In the genomic region with DNA sequence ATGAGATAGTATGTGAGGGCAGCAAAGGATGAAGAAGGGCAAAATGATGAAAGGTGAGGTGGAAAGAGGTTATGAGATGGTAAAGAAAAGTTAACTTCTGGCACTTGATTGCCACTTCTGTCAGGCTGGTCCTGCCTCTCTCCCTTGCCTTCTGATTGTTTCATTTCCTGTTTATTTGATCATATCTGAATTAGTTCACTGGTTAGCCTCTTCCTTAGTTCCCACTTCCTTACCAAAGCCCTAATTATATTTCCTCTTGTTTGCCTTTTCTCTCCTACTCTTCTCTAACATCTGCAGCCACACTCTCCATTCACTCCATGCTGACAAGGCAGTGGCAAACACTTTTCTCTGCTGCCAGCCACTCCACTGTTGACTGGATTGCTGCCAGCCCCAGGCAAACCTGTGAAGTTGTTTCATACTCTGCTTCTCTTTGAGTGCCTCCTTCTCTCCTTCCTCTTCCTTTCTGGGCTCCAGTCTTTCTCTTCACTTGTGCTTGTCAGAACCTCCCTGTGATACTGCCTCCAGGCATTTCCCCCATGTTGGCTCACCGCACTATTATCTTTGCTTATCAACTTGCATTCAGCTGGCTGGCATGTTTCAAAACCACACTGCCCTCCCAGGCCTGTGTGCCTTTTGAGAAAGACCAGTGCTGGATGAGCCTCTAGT, we compare ENCODE assay signal across 8 cellular contexts. TPM values are rescaled to one million over a fixed set of nuclear protein-coding genes. Genes with fewer than 3 reads are reported as not detected.
A peak's percentile ranks its signal among the peaks of the same experiment; 100 is the strongest.
DNase-seq lines count a peak whose midpoint lies in the region; ATAC-seq and TF ChIP-seq lines count a peak whose summit lies in the region.

No MANE protein-coding gene starts in this region.

- peak overlapping the region; percentile 50 for H3K4me3 Mint-ChIP-seq in activated T-helper 1 cell treated with anti-CD3 and anti-CD28 coated beads, Interleukin-12 subunit alpha, Interleukin-12 subunit beta, Interleukin-2, Interleukin-4 antibody, amounts not matched to agents 30 ng/mL and 10 ng/mL and 1 ng/mL, durations not matched to agents 14 hours and 24 hours and 36 hours

- H3K36me3 Mint-ChIP-seq in activated T-helper 1 cell treated with anti-CD3 and anti-CD28 coated beads, Interleukin-12 subunit alpha, Interleukin-12 subunit beta, Interleukin-2, Interleukin-4 antibody, amounts not matched to agents 30 ng/mL and 10 ng/mL and 1 ng/mL, durations not matched to agents 14 hours and 24 hours and 36 hours (ENCODE audit: low read depth): peaks cover 50% of the 10 kb centered on the region

- in situ Hi-C loops in KBM-7 (cut with MboI; ENCODE audit: low pct_unique_long_range_greater_than_20kb, low sequenced_read_pairs) (loop anchor here (25.0 kb wide), 1 partner anchor 110 kb away; a partner anchor contains a TSS), transverse colon (cut with MboI; ENCODE audit: low pct_ligation_motif_present in 1 of 4, low pct_unique_long_range_greater_than_20kb in 1 of 4, low sequenced_read_pairs in 3 of 4) (no loop called here)

- TF ChIP-seq CTCF in transverse colon (IDR thresholded peaks at IDR 0.05): no peak

- H3K27me3 Mint-ChIP-seq in activated T-helper 1 cell treated with anti-CD3 and anti-CD28 coated beads, Interleukin-12 subunit alpha, Interleukin-12 subunit beta, Interleukin-2, Interleukin-4 antibody, amounts not matched to agents 30 ng/mL and 10 ng/mL and 1 ng/mL, durations not matched to agents 14 hours and 24 hours and 36 hours (ENCODE audit: insufficient read depth): no peaks in the 10 kb centered on the region

- intact Hi-C loops in activated T-helper 1 cell treated with anti-CD3 and anti-CD28 coated beads, Interleukin-12 subunit alpha, Interleukin-12 subunit beta, Interleukin-2, Interleukin-4 antibody, amounts not matched to agents 30 ng/mL and 10 ng/mL and 1 ng/mL, durations not matched to agents 14 hours and 24 hours and 36 hours (cut with micrococcal nuclease): loop anchor here (1.0 kb wide), 1 partner anchor 8 kb away; a partner anchor contains a TSS
- intact Hi-C loops in right cardiac atrium (cut with DNase I) (no loop called here), transverse colon (cut with DNase I; ENCODE audit: low total_unique reads) (no loop called here)

- H3K4me1 ChIP-seq in right cardiac atrium (ENCODE audit: control insufficient read depth, insufficient read depth, low read length) (peaks cover 9% of the 10 kb centered on the region), transverse colon (peaks cover 0 to 12% (median 3%) of the 10 kb centered on the region in 4 donors)

- H3K4me3 ChIP-seq in right cardiac atrium (ENCODE audit: low read length): no peak overlapping the region
- H3K4me3 ChIP-seq in transverse colon: no peak overlapping the region

- WGBS in right cardiac atrium: 13% methylated on average over 1 of the region's 1 CpG
- 72% methylated on average over 1 of the region's 1 CpG; no CpG with 5 or more reads in 1 of the 2 donors for WGBS in transverse colon (ENCODE audit: low coverage in 1 of 2), 2 donors

- H3K9me3 Mint-ChIP-seq in activated T-helper 1 cell treated with anti-CD3 and anti-CD28 coated beads, Interleukin-12 subunit alpha, Interleukin-12 subunit beta, Interleukin-2, Interleukin-4 antibody, amounts not matched to agents 30 ng/mL and 10 ng/mL and 1 ng/mL, durations not matched to agents 14 hours and 24 hours and 36 hours: no peaks in the 10 kb centered on the region

- no peak for TF ChIP-seq EP300 in transverse colon (IDR thresholded peaks at IDR 0.05; ENCODE audit: low read depth)

- DNase-seq in A172 (ENCODE audit: low spot score) (peak; percentile 71), KBM-7 (peak; percentile 93), right cardiac atrium (peak in 2 of 3 donors; percentile 69), transverse colon (no peak), glomerular visceral epithelial cell (ENCODE audit: extremely low spot score) (no peak)
- DNase-seq in activated T-helper 1 cell treated with anti-CD3 and anti-CD28 coated beads, Interleukin-12 subunit alpha, Interleukin-12 subunit beta, Interleukin-2, Interleukin-4 antibody, amounts not matched to agents 30 ng/mL and 10 ng/mL and 1 ng/mL, durations not matched to agents 14 hours and 24 hours and 36 hours (ENCODE audit: low spot score): no peak

- H3K27ac ChIP-seq in right cardiac atrium (ENCODE audit: low read length): no peak overlapping the region
- H3K27ac ChIP-seq in transverse colon: peak overlapping the region; percentile 32 to 68 (median 62)

- no peak for TF ChIP-seq POLR2A in transverse colon (IDR thresholded peaks at IDR 0.05)

- peak overlapping the region; percentile 82 for H3K27ac Mint-ChIP-seq in activated T-helper 1 cell treated with anti-CD3 and anti-CD28 coated beads, Interleukin-12 subunit alpha, Interleukin-12 subunit beta, Interleukin-2, Interleukin-4 antibody, amounts not matched to agents 30 ng/mL and 10 ng/mL and 1 ng/mL, durations not matched to agents 14 hours and 24 hours and 36 hours

- peaks cover 49% of the 10 kb centered on the region for H3K4me1 Mint-ChIP-seq in activated T-helper 1 cell treated with anti-CD3 and anti-CD28 coated beads, Interleukin-12 subunit alpha, Interleukin-12 subunit beta, Interleukin-2, Interleukin-4 antibody, amounts not matched to agents 30 ng/mL and 10 ng/mL and 1 ng/mL, durations not matched to agents 14 hours and 24 hours and 36 hours (ENCODE audit: low read depth)

- ATAC-seq in right cardiac atrium: peak; percentile 59 to 81
- no peak for ATAC-seq in HG03378 (IDR thresholded peaks at IDR 0.05; ENCODE audit: unreplicated experiment)
- no peak for ATAC-seq in GM18858 (IDR thresholded peaks at IDR 0.05; ENCODE audit: unreplicated experiment)

- H3K9me3 ChIP-seq in right cardiac atrium (ENCODE audit: control insufficient read depth, low read length): no peaks in the 10 kb centered on the region
- no peaks in the 10 kb centered on the region for H3K9me3 ChIP-seq in transverse colon

- H3K27me3 ChIP-seq in right cardiac atrium (ENCODE audit: control insufficient read depth, insufficient read depth) (no peaks in the 10 kb centered on the region), transverse colon (no peaks in the 10 kb centered on the region)

- H3K36me3 ChIP-seq in transverse colon: peaks cover 0 to 30% (median 15%) of the 10 kb centered on the region in 4 donors

RNA-seq across cellular contexts. Expression of a gene that starts 8.1 kb away (rescaled TPM):
- 41.8 and 43.5 TPM in 2 replicates for total RNA-seq in A172 (2014; rRNA removed; shearing (Covaris generic))
- 149 TPM in 2 replicates for total RNA-seq in activated T-helper 1 cell treated with anti-CD3 and anti-CD28 coated beads, Interleukin-12 subunit alpha, Interleukin-12 subunit beta, Interleukin-2, Interleukin-4 antibody, amounts not matched to agents 30 ng/mL and 10 ng/mL and 1 ng/mL, durations not matched to agents 14 hours and 24 hours and 36 hours
- 10 to 100 TPM in 1 of 4 donors, 1 to 10 TPM in 3; 6.2 to 17.2 (median 7.2) TPM for total RNA-seq in right cardiac atrium
- polyA plus RNA-seq in right cardiac atrium: 8.6 TPM
- 10 to 100 TPM; 18.9 to 62.1 (median 32.7) TPM for total RNA-seq in transverse colon

RNA-seq across cellular contexts. Expression of a gene that starts 16.1 kb away (rescaled TPM):
- 13.5 and 18.7 TPM in 2 replicates for total RNA-seq in A172 (2014; rRNA removed; shearing (Covaris generic))
- total RNA-seq in activated T-helper 1 cell treated with anti-CD3 and anti-CD28 coated beads, Interleukin-12 subunit alpha, Interleukin-12 subunit beta, Interleukin-2, Interleukin-4 antibody, amounts not matched to agents 30 ng/mL and 10 ng/mL and 1 ng/mL, durations not matched to agents 14 hours and 24 hours and 36 hours: 36.6 and 37.0 TPM in 2 replicates
- total RNA-seq in right cardiac atrium: 10 to 100 TPM; 16.2 to 23.7 (median 23.4) TPM
- polyA plus RNA-seq in right cardiac atrium: 21.0 TPM
- 10 to 100 TPM; 18.7 to 49.4 (median 31.1) TPM for total RNA-seq in transverse colon

RNA-seq across cellular contexts. Expression of a gene that starts 22.3 kb away (rescaled TPM):
- 96.7 and 99.1 TPM in 2 replicates for total RNA-seq in A172 (2014; rRNA removed; shearing (Covaris generic))
- total RNA-seq in activated T-helper 1 cell treated with anti-CD3 and anti-CD28 coated beads, Interleukin-12 subunit alpha, Interleukin-12 subunit beta, Interleukin-2, Interleukin-4 antibody, amounts not matched to agents 30 ng/mL and 10 ng/mL and 1 ng/mL, durations not matched to agents 14 hours and 24 hours and 36 hours: 236 and 242 TPM in 2 replicates
- total RNA-seq in right cardiac atrium: 10 to 100 TPM; 71.5 to 95.2 (median 90.3) TPM
- polyA plus RNA-seq in right cardiac atrium: 75.8 TPM
- total RNA-seq in transverse colon: 100 to 1,000 TPM; 108 to 120 (median 111) TPM

RNA-seq across cellular contexts. Expression of a gene that starts 22.7 kb away (rescaled TPM):
- total RNA-seq in A172 (2014; rRNA removed; shearing (Covaris generic)): 33.2 and 54.4 TPM in 2 replicates
- 69.6 and 77.4 TPM in 2 replicates for total RNA-seq in activated T-helper 1 cell treated with anti-CD3 and anti-CD28 coated beads, Interleukin-12 subunit alpha, Interleukin-12 subunit beta, Interleukin-2, Interleukin-4 antibody, amounts not matched to agents 30 ng/mL and 10 ng/mL and 1 ng/mL, durations not matched to agents 14 hours and 24 hours and 36 hours
- total RNA-seq in right cardiac atrium: 10 to 100 TPM; 17.6 to 21.9 (median 19.5) TPM
- 18.1 TPM for polyA plus RNA-seq in right cardiac atrium
- 100 to 1,000 TPM in 1 of 4 donors, 10 to 100 TPM in 3; 26.7 to 146 (median 64.7) TPM for total RNA-seq in transverse colon

RNA-seq across cellular contexts. Expression of a gene that starts 28.0 kb away (rescaled TPM):
- total RNA-seq in A172 (2014; rRNA removed; shearing (Covaris generic)): not detected in 2 replicates
- total RNA-seq in activated T-helper 1 cell treated with anti-CD3 and anti-CD28 coated beads, Interleukin-12 subunit alpha, Interleukin-12 subunit beta, Interleukin-2, Interleukin-4 antibody, amounts not matched to agents 30 ng/mL and 10 ng/mL and 1 ng/mL, durations not matched to agents 14 hours and 24 hours and 36 hours: 0.26 and 0.29 TPM in 2 replicates
- total RNA-seq in right cardiac atrium: under 1 TPM in 3 of 4 donors, not detected in 1; 0.21 to 0.31 (median 0.26) TPM
- polyA plus RNA-seq in right cardiac atrium: not detected
- not detected for total RNA-seq in transverse colon

Comparison
In these comparisons a context has a peak if more than half of its experiments do, and no peak if none do; other contexts are left out.
1. DNase-seq: peak in A172 (single experiment), KBM-7 (single experiment) and right cardiac atrium (2 of 3); none in activated T-helper 1 cell treated with anti-CD3 and anti-CD28 coated beads, Interleukin-12 subunit alpha, Interleukin-12 subunit beta, Interleukin-2, Interleukin-4 antibody, amounts not matched to agents 30 ng/mL and 10 ng/mL and 1 ng/mL, durations not matched to agents 14 hours and 24 hours and 36 hours (single experiment), transverse colon (single experiment) and glomerular visceral epithelial cell (single experiment).
2. ATAC-seq: peak in right cardiac atrium (2 of 2); none in HG03378 (single experiment) and GM18858 (single experiment).